ENCODE assay signal across 8 cellular contexts in the genomic region with DNA sequence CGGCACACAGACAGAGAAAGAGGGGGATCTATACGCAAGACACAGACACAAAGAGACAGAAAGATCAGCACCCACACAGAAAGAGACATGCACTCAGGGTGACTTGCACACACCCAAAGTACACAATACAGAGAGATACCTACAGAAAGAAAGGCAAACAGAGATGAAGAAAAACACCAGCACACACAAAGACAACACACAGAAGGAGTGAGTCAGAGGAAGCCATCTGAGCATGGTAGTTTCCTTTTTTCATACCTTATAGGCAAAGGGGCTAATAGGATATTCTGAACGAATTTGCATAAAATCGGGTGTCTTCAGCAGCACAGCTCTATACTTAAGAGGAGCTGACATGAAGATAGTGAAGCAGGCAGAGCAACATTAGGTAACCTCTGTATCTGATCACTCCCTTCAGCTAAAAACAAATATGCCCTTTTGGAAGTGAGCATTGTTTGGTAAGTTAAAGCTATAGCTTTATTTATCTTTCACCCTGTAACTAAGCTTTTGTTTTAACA.
DNase-seq lines count a peak whose midpoint lies in the region; ATAC-seq and TF ChIP-seq lines count a peak whose summit lies in the region.

No MANE protein-coding gene starts in this region.

- no peak overlapping the region for H3K4me3 ChIP-seq in thymus (ENCODE audit: low read length)
- no peak overlapping the region for H3K4me3 ChIP-seq in smooth muscle cell

- no peak overlapping the region for H2AFZ ChIP-seq in smooth muscle cell (ENCODE audit: low read depth)

- peaks cover 22% of the 10 kb centered on the region for H3K4me1 Mint-ChIP-seq in activated naive CD4-positive, alpha-beta T cell treated with anti-CD3 and anti-CD28 coated beads, Interleukin-2, amount 10 ng/mL, durations not matched to agents 7 days and 5 days
- peaks cover 5% of the 10 kb centered on the region for H3K4me1 Mint-ChIP-seq in chondrocyte (ENCODE audit: low read depth)

- H3K4me3 Mint-ChIP-seq in activated naive CD4-positive, alpha-beta T cell treated with anti-CD3 and anti-CD28 coated beads, Interleukin-2, amount 10 ng/mL, durations not matched to agents 7 days and 5 days = peak overlapping the region; percentile 8
- no peak overlapping the region for H3K4me3 Mint-ChIP-seq in chondrocyte (ENCODE audit: unreplicated experiment)

- no peaks in the 10 kb centered on the region for H3K27me3 ChIP-seq in thymus (ENCODE audit: control insufficient read depth, insufficient read depth)
- H3K27me3 ChIP-seq in smooth muscle cell (ENCODE audit: low read depth) = no peaks in the 10 kb centered on the region

- H3K27ac ChIP-seq in thymus (ENCODE audit: low read depth) = peak overlapping the region; percentile 60
- H3K27ac ChIP-seq in smooth muscle cell (ENCODE audit: low read depth) = no peak overlapping the region

- no peak overlapping the region for H3K4me2 ChIP-seq in smooth muscle cell

- H3K27me3 Mint-ChIP-seq in activated naive CD4-positive, alpha-beta T cell treated with anti-CD3 and anti-CD28 coated beads, Interleukin-2, amount 10 ng/mL, durations not matched to agents 7 days and 5 days = no peaks in the 10 kb centered on the region
- H3K27me3 Mint-ChIP-seq in chondrocyte (ENCODE audit: low read depth) = no peaks in the 10 kb centered on the region

- H3K79me2 ChIP-seq in smooth muscle cell (ENCODE audit: low read depth) = no peaks in the 10 kb centered on the region

- no peaks in the 10 kb centered on the region for H4K20me1 ChIP-seq in smooth muscle cell (ENCODE audit: low read depth)

- H3K9me3 Mint-ChIP-seq in activated naive CD4-positive, alpha-beta T cell treated with anti-CD3 and anti-CD28 coated beads, Interleukin-2, amount 10 ng/mL, durations not matched to agents 7 days and 5 days = no peaks in the 10 kb centered on the region
- no peaks in the 10 kb centered on the region for H3K9me3 Mint-ChIP-seq in chondrocyte (ENCODE audit: low read depth)

- CTCF ChIA-PET in activated naive CD4-positive, alpha-beta T cell treated with anti-CD3 and anti-CD28 coated beads, Interleukin-2, amount 10 ng/mL, durations not matched to agents 7 days and 5 days (lab: Charles Lee) = interaction anchor here (0.8 kb wide), 1 partner anchor 544 kb away, joined by 3 read pairs; no protein-coding TSS in a partner anchor

- H3K9ac ChIP-seq in smooth muscle cell (ENCODE audit: low read depth) = no peak overlapping the region

- TF ChIP-seq CTCF in chondrocyte (IDR thresholded peaks at IDR 0.05) (no peak), smooth muscle cell (IDR thresholded peaks at IDR 0.05; ENCODE audit: borderline replicate concordance, insufficient read depth, poor library complexity, severe bottlenecking) (no peak)

- no peaks in the 10 kb centered on the region for H3F3A ChIP-seq in smooth muscle cell (ENCODE audit: low read depth)

- peaks cover 22% of the 10 kb centered on the region for H3K36me3 Mint-ChIP-seq in activated naive CD4-positive, alpha-beta T cell treated with anti-CD3 and anti-CD28 coated beads, Interleukin-2, amount 10 ng/mL, durations not matched to agents 7 days and 5 days
- H3K36me3 Mint-ChIP-seq in chondrocyte (ENCODE audit: low read depth) = peaks cover 6% of the 10 kb centered on the region

- peak; percentile 73 for ATAC-seq in HG03565 (IDR thresholded peaks at IDR 0.05; ENCODE audit: unreplicated experiment)

- H3K4me1 ChIP-seq in thymus (ENCODE audit: control insufficient read depth, insufficient read depth, low read length) (peaks cover 4% of the 10 kb centered on the region), smooth muscle cell (ENCODE audit: low read depth) (no peaks in the 10 kb centered on the region)

- H3K27ac Mint-ChIP-seq in activated naive CD4-positive, alpha-beta T cell treated with anti-CD3 and anti-CD28 coated beads, Interleukin-2, amount 10 ng/mL, durations not matched to agents 7 days and 5 days = peak overlapping the region; percentile 75
- H3K27ac Mint-ChIP-seq in chondrocyte (ENCODE audit: unreplicated experiment) = peak overlapping the region; percentile 5

- 74% methylated on average over 4 of the region's 4 CpGs for WGBS in thymus
- WGBS in smooth muscle cell (ENCODE audit: low lambda C conversion rate) = 85% methylated on average over 4 of the region's 4 CpGs

- no peaks in the 10 kb centered on the region for H3K9me3 ChIP-seq in thymus (ENCODE audit: control insufficient read depth)
- no peaks in the 10 kb centered on the region for H3K9me3 ChIP-seq in smooth muscle cell (replicated peaks; ENCODE audit: low read depth)

- no peaks in the 10 kb centered on the region for H3K36me3 ChIP-seq in thymus (ENCODE audit: control insufficient read depth, insufficient read depth)
- H3K36me3 ChIP-seq in smooth muscle cell (ENCODE audit: low read depth) = no peaks in the 10 kb centered on the region

- DNase-seq in activated naive CD4-positive, alpha-beta T cell treated with anti-CD3 and anti-CD28 coated beads, Interleukin-2, amount 10 ng/mL, durations not matched to agents 7 days and 5 days = no peak
- no peak for DNase-seq in activated naive CD4-positive, alpha-beta T cell treated with anti-CD3 and anti-CD28 coated beads, Interleukin-2, amount 50 U/mL, for 16 hours
- DNase-seq in chondrocyte (ENCODE audit: low spot score) = no peak
- no peak for DNase-seq in AG20443 (ENCODE audit: low spot score)
- no peak for DNase-seq in DMS114 treated with DMSO at 0.1 percent for 48 hours (lab: John Stamatoyannopoulos, UW; ENCODE audit: unreplicated experiment)
- no peak for DNase-seq in smooth muscle cell (lab: John Stamatoyannopoulos, UW; ENCODE audit: unreplicated experiment)
